In genomic region chr18:28176933-28177827, GRCh38 we compare ENCODE assay signal across 8 cellular contexts. TPM values are rescaled to one million over a fixed set of nuclear protein-coding genes. Genes with fewer than 3 reads are reported as not detected.
DNase-seq lines count a peak whose midpoint lies in the region; ATAC-seq and TF ChIP-seq lines count a peak whose summit lies in the region.

Gene CDH2, minus strand, starts transcription at chr18:28177130. Its CDS starts 108 bp downstream, at chr18:28177022.

- H3K9me3 ChIP-seq in fibroblast of lung (ENCODE audit: control insufficient read depth, insufficient read depth, low read depth, low read length) (no peaks in the 10 kb centered on the region), muscle layer of duodenum (ENCODE audit: control insufficient read depth in 1 of 2, low read length in 2 of 2) (no peaks in the 10 kb centered on the region)

- H3K27ac Mint-ChIP-seq in activated naive CD4-positive, alpha-beta T cell treated with anti-CD3 and anti-CD28 coated beads, Interleukin-2, amount 50 U/mL, for 24 hours: peak within 1 kb of the TSS; percentile 21
- no peak within 1 kb of the TSS for H3K27ac Mint-ChIP-seq in activated B cell treated with CpG ODN at 0.5 μM for 24 hours

- H3K27me3 Mint-ChIP-seq in activated naive CD4-positive, alpha-beta T cell treated with anti-CD3 and anti-CD28 coated beads, Interleukin-2, amount 50 U/mL, for 24 hours: peaks cover 38% of the 10 kb centered on the region
- peaks cover 49% of the 10 kb centered on the region for H3K27me3 Mint-ChIP-seq in activated B cell treated with CpG ODN at 0.5 μM for 24 hours

- DNase-seq in activated naive CD4-positive, alpha-beta T cell treated with anti-CD3 and anti-CD28 coated beads, Interleukin-2, amount 50 U/mL, for 16 hours: no peak
- DNase-seq in NCI-H1694 (lab: John Stamatoyannopoulos, UW) (peak; percentile 74), activated B cell treated with CpG ODN at 0.5 μM for 24 hours (no peak), fibroblast of lung (ENCODE audit: low read depth in 2 of 2) (peak; percentile 71 to 94)

- CTCF ChIA-PET in activated B cell treated with CpG ODN at 0.5 μM for 24 hours (lab: Charles Lee): no interaction called here

- H3K4me3 ChIP-seq in fibroblast of lung (replicated peaks in 1 of 4; ENCODE audit: control extremely low read depth in 1 of 4, insufficient read depth in 1 of 4, low read depth in 3 of 4, low read length in 4 of 4) (peak within 1 kb of the TSS; percentile 62 to 72 (median 66)), muscle layer of duodenum (ENCODE audit: low read depth in 1 of 2, low read length in 2 of 2) (peak within 1 kb of the TSS; percentile 52 to 87), urinary bladder (ENCODE audit: low read depth, low read length) (peak within 1 kb of the TSS; percentile 60)

- intact Hi-C loops in activated B cell treated with CpG ODN at 0.5 μM for 24 hours (cut with micrococcal nuclease): no loop called here

- H3K4me3 Mint-ChIP-seq in activated naive CD4-positive, alpha-beta T cell treated with anti-CD3 and anti-CD28 coated beads, Interleukin-2, amount 50 U/mL, for 24 hours: peak within 1 kb of the TSS; percentile 32
- H3K4me3 Mint-ChIP-seq in activated B cell treated with CpG ODN at 0.5 μM for 24 hours: peak within 1 kb of the TSS; percentile 50

- H3K4me2 ChIP-seq in fibroblast of lung (ENCODE audit: extremely low read depth, insufficient read depth, low read length): peak within 1 kb of the TSS; percentile 83

- peak within 1 kb of the TSS; percentile 74 for H2AFZ ChIP-seq in fibroblast of lung (ENCODE audit: low read length)

- H3K36me3 ChIP-seq in fibroblast of lung (ENCODE audit: control insufficient read depth, insufficient read depth, low read length) (no peaks in the 10 kb centered on the region), muscle layer of duodenum (ENCODE audit: control insufficient read depth in 1 of 2, insufficient read depth in 2 of 2, low read length in 2 of 2) (no peaks in the 10 kb centered on the region), urinary bladder (ENCODE audit: insufficient read depth) (no peaks in the 10 kb centered on the region)

- ATAC-seq in activated B cell treated with CpG ODN at 0.5 μM for 24 hours (ENCODE audit: low read depth): no peak
- no peak for ATAC-seq in HG02884 (IDR thresholded peaks at IDR 0.05; ENCODE audit: unreplicated experiment)

- WGBS in urinary bladder: under 1% methylated on average over 108 of the region's 108 CpGs

- peak within 1 kb of the TSS; percentile 9 for H3K27ac ChIP-seq in fibroblast of lung (ENCODE audit: insufficient read depth, low read length)
- no peak within 1 kb of the TSS for H3K27ac ChIP-seq in muscle layer of duodenum (ENCODE audit: low read length)
- no peak within 1 kb of the TSS for H3K27ac ChIP-seq in urinary bladder (ENCODE audit: low read depth)

- peaks cover 6% of the 10 kb centered on the region for H3K9me3 Mint-ChIP-seq in activated naive CD4-positive, alpha-beta T cell treated with anti-CD3 and anti-CD28 coated beads, Interleukin-2, amount 50 U/mL, for 24 hours
- H3K9me3 Mint-ChIP-seq in activated B cell treated with CpG ODN at 0.5 μM for 24 hours: no peaks in the 10 kb centered on the region

- no peaks in the 10 kb centered on the region for H4K20me1 ChIP-seq in fibroblast of lung (ENCODE audit: control insufficient read depth, extremely low read depth, insufficient read depth, low read length)

- peaks cover 13% of the 10 kb centered on the region for H3K4me1 Mint-ChIP-seq in activated naive CD4-positive, alpha-beta T cell treated with anti-CD3 and anti-CD28 coated beads, Interleukin-2, amount 50 U/mL, for 24 hours
- peaks cover 18% of the 10 kb centered on the region for H3K4me1 Mint-ChIP-seq in activated B cell treated with CpG ODN at 0.5 μM for 24 hours

- POLR2A ChIA-PET in activated B cell treated with CpG ODN at 0.5 μM for 24 hours (lab: Charles Lee): no interaction called here

- H3K4me1 ChIP-seq in fibroblast of lung (ENCODE audit: control insufficient read depth, extremely low read depth, insufficient read depth, low read length) (no peaks in the 10 kb centered on the region), muscle layer of duodenum (ENCODE audit: control insufficient read depth in 1 of 2, insufficient read depth in 2 of 2, low read length in 2 of 2) (peaks cover 0 to 21% of the 10 kb centered on the region in 2 donors), urinary bladder (ENCODE audit: insufficient read depth) (no peaks in the 10 kb centered on the region)

- TF ChIP-seq CTCF in activated B cell treated with CpG ODN at 0.5 μM for 24 hours (IDR thresholded peaks at IDR 0.05) (no peak), fibroblast of lung (conservative IDR thresholded peaks at IDR 0.05 in 1 of 2, IDR thresholded peaks at IDR 0.05 in 1 of 2; ENCODE audit: low read depth in 1 of 2, low read length in 2 of 2) (peak in 1 of 2 donors; percentile 5)

- peak within 1 kb of the TSS; percentile 52 for H3K9ac ChIP-seq in fibroblast of lung (ENCODE audit: insufficient read depth, low read length)

- H3K36me3 Mint-ChIP-seq in activated naive CD4-positive, alpha-beta T cell treated with anti-CD3 and anti-CD28 coated beads, Interleukin-2, amount 50 U/mL, for 24 hours: no peaks in the 10 kb centered on the region
- no peaks in the 10 kb centered on the region for H3K36me3 Mint-ChIP-seq in activated B cell treated with CpG ODN at 0.5 μM for 24 hours (ENCODE audit: low read depth)

- H3K79me2 ChIP-seq in fibroblast of lung (ENCODE audit: control insufficient read depth, insufficient read depth, low read length): no peaks in the 10 kb centered on the region

- H3K27me3 ChIP-seq in fibroblast of lung (ENCODE audit: control insufficient read depth, insufficient read depth, low read length) (no peaks in the 10 kb centered on the region), muscle layer of duodenum (ENCODE audit: low read depth, low read length) (peaks cover 21% of the 10 kb centered on the region)

RNA-seq across cellular contexts. Expression of gene CDH2, which starts in this region (rescaled TPM):
- total RNA-seq in activated B cell treated with CpG ODN at 0.5 μM for 24 hours (not detected in 2 replicates), fibroblast of lung (2.0 and 8.7 TPM in 2 replicates), urinary bladder (18.7 TPM)
- polyA plus RNA-seq in fibroblast of lung (15.3 and 18.9 TPM in 2 replicates), urinary bladder (1.8 TPM)
- 7.3 and 9.9 TPM in 2 replicates for polyA plus RNA-seq in fibroblast of lung (2012)
- 9.0 and 18.1 TPM in 2 replicates for polyA minus RNA-seq in fibroblast of lung (ENCODE audit: low replicate concordance)

Comparison
In these comparisons a context has a peak if more than half of its experiments do, and no peak if none do; other contexts are left out.
1. DNase-seq: peak in NCI-H1694 (single experiment) and fibroblast of lung (2 of 2); none in activated naive CD4-positive, alpha-beta T cell treated with anti-CD3 and anti-CD28 coated beads, Interleukin-2, amount 50 U/mL, for 16 hours (single experiment) and activated B cell treated with CpG ODN at 0.5 μM for 24 hours (single experiment).
2. Peak in every context shown above with its lines, with median percentiles within 50 percentile points of each other: H3K4me3 ChIP-seq.